ENCODE assay signal across 24 cellular contexts in genomic region chr21:29486306-29486705, GRCh38.
"Had no signal": no experiment of that assay in that cellular context is flagged by ENCODE, and none has a peak within 500 bp of the region (broad histone marks: within the 10 kb centered on the region; RNA-seq: fewer than 3 reads in every experiment).

No MANE protein-coding gene starts in this region.

- H3K27ac ChIP-seq: coronary artery, gastrocnemius medialis, ovary, psoas muscle, skin epidermis, thoracic aorta, tibial nerve, upper lobe of left lung had no signal

- H3K4me3 ChIP-seq: coronary artery, gastrocnemius medialis, lung, ovary, psoas muscle, skin epidermis, thoracic aorta, tibial nerve, upper lobe of left lung had no signal

- H3K27ac Mint-ChIP-seq: effector memory CD8-positive, alpha-beta T cell; memory B cell; mesothelial cell of epicardium; naive thymus-derived CD4-positive, alpha-beta T cell; nephron progenitor cell; stimulated activated naive B cell treated with anti-CD40 and anti-IgM and Interleukin-4, amounts not matched to agents 10 μg/mL and 1 μg/mL and 100 μg/mL, for 72 hours; stimulated activated naive CD8-positive, alpha-beta T cell treated with anti-CD3 and anti-CD28 coated beads, Interleukin-15, Interleukin-2, amounts not matched to agents 100 ng/mL and 50 ng/mL, for 24 hours had no signal

- H3K9me3 ChIP-seq: gastrocnemius medialis, ovary, psoas muscle, thoracic aorta, tibial nerve, upper lobe of left lung had no signal

- H3K4me3 Mint-ChIP-seq: effector memory CD8-positive, alpha-beta T cell; memory B cell; mesothelial cell of epicardium; naive thymus-derived CD4-positive, alpha-beta T cell; nephron progenitor cell; stimulated activated naive B cell treated with anti-CD40 and anti-IgM and Interleukin-4, amounts not matched to agents 10 μg/mL and 1 μg/mL and 100 μg/mL, for 72 hours; stimulated activated naive CD8-positive, alpha-beta T cell treated with anti-CD3 and anti-CD28 coated beads, Interleukin-15, Interleukin-2, amounts not matched to agents 100 ng/mL and 50 ng/mL, for 24 hours had no signal

- H3K36me3 ChIP-seq: gastrocnemius medialis, ovary, thoracic aorta, tibial nerve, upper lobe of left lung had no signal

- H3K27me3 Mint-ChIP-seq: effector memory CD8-positive, alpha-beta T cell; memory B cell; naive thymus-derived CD4-positive, alpha-beta T cell; stimulated activated naive B cell treated with anti-CD40 and anti-IgM and Interleukin-4, amounts not matched to agents 10 μg/mL and 1 μg/mL and 100 μg/mL, for 72 hours; stimulated activated naive CD8-positive, alpha-beta T cell treated with anti-CD3 and anti-CD28 coated beads, Interleukin-15, Interleukin-2, amounts not matched to agents 100 ng/mL and 50 ng/mL, for 24 hours had no signal

- ATAC-seq: effector memory CD8-positive, alpha-beta T cell; gastrocnemius medialis; left lobe of liver; naive thymus-derived CD4-positive, alpha-beta T cell; psoas muscle; right cardiac atrium; stimulated activated naive B cell treated with anti-CD40 and anti-IgM and Interleukin-4, amounts not matched to agents 10 μg/mL and 1 μg/mL and 100 μg/mL, for 72 hours had no signal

- H3K9me3 Mint-ChIP-seq: memory B cell had no signal

- H3K4me1 ChIP-seq: gastrocnemius medialis, psoas muscle, tibial nerve, upper lobe of left lung had no signal

- H3K4me1 Mint-ChIP-seq: memory B cell; naive thymus-derived CD4-positive, alpha-beta T cell; stimulated activated naive B cell treated with anti-CD40 and anti-IgM and Interleukin-4, amounts not matched to agents 10 μg/mL and 1 μg/mL and 100 μg/mL, for 72 hours had no signal

- DNase-seq: dermis blood vessel endothelial cell; effector memory CD8-positive, alpha-beta T cell; foreskin fibroblast; gastrocnemius medialis; head of caudate nucleus; naive thymus-derived CD4-positive, alpha-beta T cell; nephron progenitor cell; ovary; posterior cingulate gyrus; psoas muscle; right cardiac atrium; stimulated activated CD4-positive, alpha-beta T cell treated with anti-CD3 and anti-CD28 coated beads, Interleukin-15, amount 100 ng/mL, for 24 hours; stimulated activated CD4-positive, alpha-beta T cell treated with anti-CD3 and anti-CD28 coated beads, Interleukin-2, amount 100 ng/mL, for 48 hours; stimulated activated naive B cell treated with anti-CD40 and anti-IgM and Interleukin-4, amounts not matched to agents 10 μg/mL and 1 μg/mL and 100 μg/mL, for 72 hours; upper lobe of left lung had no signal

- H3K27me3 ChIP-seq: gastrocnemius medialis, ovary, tibial nerve, upper lobe of left lung had no signal
